In genomic region chr11:83206771-83207413, GRCh38 we compare ENCODE assay signal across 22 cellular contexts.
"Had no signal": no experiment of that assay in that cellular context is flagged by ENCODE, and none has a peak within 500 bp of the region (broad histone marks: within the 10 kb centered on the region; RNA-seq: fewer than 3 reads in every experiment).

No MANE protein-coding gene starts in this region.

- ATAC-seq: activated T-helper 17 cell treated with anti-CD3 and anti-CD28 coated beads, Interleukin-2, amount 50 U/mL, for 72 hours; left cardiac atrium; stimulated activated naive CD8-positive, alpha-beta T cell treated with anti-CD3 and anti-CD28 coated beads, Interleukin-15, Interleukin-2, amounts not matched to agents 100 U/mL and 50 U/mL, for 24 hours; T-cell had no signal

- H3K4me3 ChIP-seq: colonic mucosa, hepatocyte, spleen, tibial nerve had no signal

- H3K4me3 Mint-ChIP-seq: activated B cell treated with CpG ODN at 0.5 μM for 24 hours; activated CD4-positive, alpha-beta memory T cell treated with anti-CD3 and anti-CD28 coated beads, Interleukin-2, amount 10 ng/mL, durations not matched to agents 7 days and 5 days; activated naive CD8-positive, alpha-beta T cell treated with anti-CD3 and anti-CD28 coated beads, Interleukin-2, amount 10 ng/mL, durations not matched to agents 7 days and 5 days; activated T-helper 17 cell treated with anti-CD3 and anti-CD28 coated beads, Interleukin-2, amount 50 U/mL, for 72 hours; brain; nephron; T-cell had no signal

- H3K36me3 Mint-ChIP-seq: activated naive CD8-positive, alpha-beta T cell treated with anti-CD3 and anti-CD28 coated beads, Interleukin-2, amount 10 ng/mL, durations not matched to agents 7 days and 5 days had no signal

- H3K27ac Mint-ChIP-seq: activated B cell treated with CpG ODN at 0.5 μM for 24 hours; activated CD4-positive, alpha-beta memory T cell treated with anti-CD3 and anti-CD28 coated beads, Interleukin-2, amount 10 ng/mL, durations not matched to agents 7 days and 5 days; activated naive CD8-positive, alpha-beta T cell treated with anti-CD3 and anti-CD28 coated beads, Interleukin-2, amount 10 ng/mL, durations not matched to agents 7 days and 5 days; activated T-helper 17 cell treated with anti-CD3 and anti-CD28 coated beads, Interleukin-2, amount 50 U/mL, for 72 hours; brain; nephron; T-cell had no signal

- DNase-seq: activated B cell treated with CpG ODN at 0.5 μM for 24 hours; activated CD4-positive, alpha-beta memory T cell treated with anti-CD3 and anti-CD28 coated beads, Interleukin-2, amount 10 ng/mL, durations not matched to agents 7 days and 5 days; activated CD4-positive, alpha-beta T cell treated with anti-CD3 and anti-CD28 coated beads for 48 hours; activated naive CD4-positive, alpha-beta T cell treated with Interleukin-2 at 50 U/mL for 16 hours; activated naive CD8-positive, alpha-beta T cell treated with anti-CD3 and anti-CD28 coated beads, Interleukin-2, amount 10 ng/mL, durations not matched to agents 7 days and 5 days; activated T-cell treated with anti-CD3 and anti-CD28 coated beads, Interleukin-2, amount 50 U/mL, for 1 hour; anterior cingulate cortex; central memory CD4-positive, alpha-beta T cell; colonic mucosa; left cardiac atrium; retina; spleen; stimulated activated CD8-positive, alpha-beta memory T cell treated with anti-CD3 and anti-CD28 coated beads, Interleukin-4, amount 100 ng/mL, for 48 hours; stimulated activated naive CD8-positive, alpha-beta T cell treated with anti-CD3 and anti-CD28 coated beads, Interleukin-15, Interleukin-2, amounts not matched to agents 100 U/mL and 50 U/mL, for 24 hours; substantia nigra; T-cell; T-helper 9 cell had no signal

- H3K4me1 Mint-ChIP-seq: activated B cell treated with CpG ODN at 0.5 μM for 24 hours; activated CD4-positive, alpha-beta memory T cell treated with anti-CD3 and anti-CD28 coated beads, Interleukin-2, amount 10 ng/mL, durations not matched to agents 7 days and 5 days; activated T-helper 17 cell treated with anti-CD3 and anti-CD28 coated beads, Interleukin-2, amount 50 U/mL, for 72 hours; brain; nephron; T-cell had no signal

- H3K9me3 Mint-ChIP-seq: activated B cell treated with CpG ODN at 0.5 μM for 24 hours; activated CD4-positive, alpha-beta memory T cell treated with anti-CD3 and anti-CD28 coated beads, Interleukin-2, amount 10 ng/mL, durations not matched to agents 7 days and 5 days; activated naive CD8-positive, alpha-beta T cell treated with anti-CD3 and anti-CD28 coated beads, Interleukin-2, amount 10 ng/mL, durations not matched to agents 7 days and 5 days; activated T-helper 17 cell treated with anti-CD3 and anti-CD28 coated beads, Interleukin-2, amount 50 U/mL, for 72 hours; nephron; T-cell had no signal
